ENCODE assay signal across 21 cellular contexts in the genomic region with DNA sequence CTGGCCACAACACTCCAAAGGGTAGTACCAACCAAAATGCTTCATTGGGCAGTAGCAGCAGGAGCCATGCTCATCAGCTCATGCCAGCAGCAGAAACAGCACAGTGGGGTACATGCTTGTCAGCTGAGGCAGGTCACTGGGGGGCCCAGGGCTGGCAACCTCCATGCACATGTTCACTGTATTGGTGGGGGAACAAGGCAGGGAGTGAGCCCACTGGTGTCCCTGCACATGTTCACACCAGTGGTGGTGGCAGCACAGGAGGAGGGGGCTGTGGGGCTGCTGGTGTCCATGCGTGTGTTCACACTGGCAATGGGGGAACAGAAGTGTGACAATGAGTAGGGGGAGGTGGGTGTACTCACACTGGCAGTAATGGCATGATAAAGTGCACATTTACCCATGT.
DNase-seq lines count a peak whose midpoint lies in the region; ATAC-seq, FAIRE-seq and TF ChIP-seq lines count a peak whose summit lies in the region.
"Had no signal": no experiment of that assay in that cellular context is flagged by ENCODE, and none has a peak within 500 bp of the region (broad histone marks: within the 10 kb centered on the region; RNA-seq: fewer than 3 reads in every experiment).

No MANE protein-coding gene starts in this region.

- intact Hi-C loops in sciatic nerve (cut with DNase I): no loop called here

- H2BK5ac ChIP-seq in H1 (ENCODE audit: low read depth, low read length): no peak overlapping the region

- no peak overlapping the region for H3K4me3 Mint-ChIP-seq in chondrocyte (ENCODE audit: unreplicated experiment)
- H3K4me3 Mint-ChIP-seq: CD4-positive, alpha-beta T cell; CD8-positive, alpha-beta T cell had no signal

- H3K4me2 ChIP-seq in H1 (ENCODE audit: insufficient read depth in 1 of 2, low read depth in 2 of 2, low read length in 2 of 2): no peak overlapping the region
- H3K4me2 ChIP-seq: BLaER1 treated with 17β-estradiol and CSF1 and Interleukin-3, amounts not matched to agents 10 nM and 100 nM had no signal

- H3K4ac ChIP-seq in H1 (replicated peaks; ENCODE audit: insufficient read length, low read depth, low read length): peak overlapping the region; percentile 69

- POLR2A ChIA-PET in H1 (lab: Charles Lee; ENCODE audit: partially characterized antibody): no interaction called here

- no peak overlapping the region for H3K14ac ChIP-seq in H1 (ENCODE audit: insufficient read length)

- no peak overlapping the region for H3K23ac ChIP-seq in H1 (ENCODE audit: insufficient read length)

- no peak overlapping the region for H2BK20ac ChIP-seq in H1 (ENCODE audit: low read length)

- no peak overlapping the region for H3K27ac ChIP-seq in H1 (ENCODE audit: low read depth, low read length)
- H3K27ac ChIP-seq: BLaER1 treated with 17β-estradiol and CSF1 and Interleukin-3, amounts not matched to agents 10 nM and 100 nM; C4-2B had no signal

- H3K9me3 Mint-ChIP-seq in chondrocyte (ENCODE audit: low read depth): peaks cover 21% of the 10 kb centered on the region

- H3K27me3 ChIP-seq in H1 (replicated peaks in 1 of 4; ENCODE audit: control insufficient read depth in 3 of 4, extremely low read depth in 1 of 4, insufficient read depth in 3 of 4, low read length in 3 of 4) (no peaks in the 10 kb centered on the region), BE2C (no peaks in the 10 kb centered on the region)
- H3K27me3 ChIP-seq: BLaER1 treated with 17β-estradiol and CSF1 and Interleukin-3, amounts not matched to agents 10 nM and 100 nM had no signal

- H2AK5ac ChIP-seq in H1 (ENCODE audit: low read depth, low read length): no peak overlapping the region

- H4K5ac ChIP-seq in H1 (ENCODE audit: insufficient read length, low read depth, low read length): no peak overlapping the region

- H2BK12ac ChIP-seq in H1 (ENCODE audit: low read depth, low read length): no peak overlapping the region

- TF ChIP-seq RAD21 in H1 (IDR thresholded peaks at IDR 0.05 in 1 of 2, conservative IDR thresholded peaks at IDR 0.05 in 1 of 2; ENCODE audit: low read depth in 2 of 2, low read length in 2 of 2): no peak

- no peaks in the 10 kb centered on the region for H4K20me1 ChIP-seq in H1 (replicated peaks in 1 of 2; ENCODE audit: control insufficient read depth in 1 of 2, insufficient read depth in 2 of 2, low read length in 2 of 2)
- H4K20me1 ChIP-seq: BLaER1 treated with 17β-estradiol and CSF1 and Interleukin-3, amounts not matched to agents 10 nM and 100 nM had no signal

- H3K9ac ChIP-seq in H1 (replicated peaks in 1 of 4; ENCODE audit: extremely low read depth in 1 of 4, low read depth in 3 of 4, low read length in 3 of 4): no peak overlapping the region
- H3K9ac ChIP-seq: BLaER1 treated with 17β-estradiol and CSF1 and Interleukin-3, amounts not matched to agents 10 nM and 100 nM had no signal

- CTCF ChIA-PET in H1 (lab: Charles Lee; ENCODE audit: partially characterized antibody): no interaction called here

- peak overlapping the region; percentile 97 for H4K91ac ChIP-seq in H1 (replicated peaks; ENCODE audit: insufficient read length, low read length)

- DNase-seq in chondrocyte (ENCODE audit: low spot score) (peak; percentile 75), H1 (ENCODE audit: low read depth in 1 of 2, low spot score in 2 of 2) (no peak), sciatic nerve (ENCODE audit: low spot score) (no peak), BE2C (no peak)
- no peak for DNase-seq in central memory CD4-positive, alpha-beta T cell
- DNase-seq: 8988T; ACHN; Caco-2; Calu3; CD4-positive, alpha-beta T cell; CD8-positive, alpha-beta T cell; DMS79 treated with DMSO at 0.1 percent for 48 hours; GF-D8 had no signal

- WGBS in H1 (ENCODE audit: extremely low coverage in 1 of 2, insufficient coverage in 1 of 2, insufficient read length in 1 of 2, insufficient replicate concordance in 2 of 2, low coverage in 1 of 2, low lambda C conversion rate in 2 of 2, missing lambda C conversion rate in 1 of 2), 2 experiments: 96% methylated on average over 1 of the region's 1 CpG; no CpG with 5 or more reads in 1 of the 2 experiments

- H3K79me1 ChIP-seq in H1 (ENCODE audit: low read depth, low read length): no peaks in the 10 kb centered on the region

- FAIRE-seq in H1 (lab: Jason Lieb, UNC): no peak
- FAIRE-seq: A204.1, D721Med, G401.6, GM12891, GM19239 had no signal

- H3K36me3 Mint-ChIP-seq in chondrocyte (ENCODE audit: low read depth): no peaks in the 10 kb centered on the region
- H3K36me3 Mint-ChIP-seq: CD8-positive, alpha-beta T cell had no signal

- 0 out of 2 replicates have a peak overlapping the region, but pooled peaks have one; percentile 13 for H3K18ac ChIP-seq in H1 (ENCODE audit: extremely low read depth, low read length)

- no peak for TF ChIP-seq CTCF in chondrocyte (IDR thresholded peaks at IDR 0.05)
- TF ChIP-seq CTCF in H1 (IDR thresholded peaks at IDR 0.05; ENCODE audit: control extremely low read depth in 1 of 3, insufficient read depth in 1 of 3, low read depth in 1 of 3, low read length in 3 of 3): no peak
- no peak for TF ChIP-seq CTCF in BE2C (IDR thresholded peaks at IDR 0.05; ENCODE audit: low read depth, low read length)

- peak overlapping the region; percentile 72 for H2BK120ac ChIP-seq in H1 (replicated peaks; ENCODE audit: low read depth, low read length)

- H3K4me1 ChIP-seq in H1 (replicated peaks in 1 of 4; ENCODE audit: control insufficient read depth in 3 of 4, insufficient read depth in 4 of 4, low read length in 3 of 4): peaks cover 0 to 10% (median 1%) of the 10 kb centered on the region in 4 experiments; a peak in 2 of 7 replicates
- H3K4me1 ChIP-seq in BE2C: no peaks in the 10 kb centered on the region
- H3K4me1 ChIP-seq: BLaER1 treated with 17β-estradiol and CSF1 and Interleukin-3, amounts not matched to agents 10 nM and 100 nM; Caco-2 had no signal

- ATAC-seq in sciatic nerve: peak; percentile 22
- ATAC-seq in HG02870 (IDR thresholded peaks at IDR 0.05; ENCODE audit: unreplicated experiment): no peak
- ATAC-seq: CD8-positive, alpha-beta T cell had no signal

- TF ChIP-seq EP300 in H1 (IDR thresholded peaks at IDR 0.05; ENCODE audit: borderline replicate concordance in 1 of 2, low read depth in 2 of 2, low read length in 2 of 2): no peak

- H3K4me3 ChIP-seq in H1 (ENCODE audit: extremely low read depth in 1 of 4, insufficient read depth in 2 of 4, low read depth in 3 of 4, low read length in 4 of 4) (no peak overlapping the region), BE2C (ENCODE audit: low read depth, low read length) (no peak overlapping the region)
- H3K4me3 ChIP-seq: BLaER1 treated with 17β-estradiol and CSF1 and Interleukin-3, amounts not matched to agents 10 nM and 100 nM had no signal

- H3K56ac ChIP-seq in H1 (replicated peaks; ENCODE audit: insufficient read length, low read depth, low read length): no peak overlapping the region

- H3K27ac Mint-ChIP-seq in chondrocyte (ENCODE audit: unreplicated experiment): no peak overlapping the region
- H3K27ac Mint-ChIP-seq: CD4-positive, alpha-beta T cell; CD8-positive, alpha-beta T cell had no signal

- 0 out of 2 replicates have a peak overlapping the region, but pooled peaks have one; percentile 9 for H2BK15ac ChIP-seq in H1 (ENCODE audit: low read length)

- H3K79me2 ChIP-seq in H1 (ENCODE audit: control insufficient read depth in 1 of 2, insufficient read depth in 2 of 2, low read length in 2 of 2): no peaks in the 10 kb centered on the region

- H3K27me3 Mint-ChIP-seq in chondrocyte (ENCODE audit: low read depth): peaks cover 53% of the 10 kb centered on the region

- no peaks in the 10 kb centered on the region for H3K36me3 ChIP-seq in H1 (ENCODE audit: control insufficient read depth in 2 of 4, insufficient read depth in 4 of 4, low read length in 3 of 4)
- no peaks in the 10 kb centered on the region for H3K36me3 ChIP-seq in BE2C
- H3K36me3 ChIP-seq: BLaER1 treated with 17β-estradiol and CSF1 and Interleukin-3, amounts not matched to agents 10 nM and 100 nM had no signal

- TF ChIP-seq POLR2A in H1 (IDR thresholded peaks at IDR 0.05; ENCODE audit: control extremely low read depth in 1 of 2, low read depth in 2 of 2, low read length in 2 of 2): no peak

- H4K8ac ChIP-seq in H1 (ENCODE audit: extremely low read depth, insufficient read depth, low read length): 0 out of 2 replicates have a peak overlapping the region, but pooled peaks have one; percentile 25

- H3K4me1 Mint-ChIP-seq in chondrocyte (ENCODE audit: low read depth): no peaks in the 10 kb centered on the region

- no peaks in the 10 kb centered on the region for H3K23me2 ChIP-seq in H1 (ENCODE audit: low read depth, low read length)

- no peak overlapping the region for H2AFZ ChIP-seq in H1 (ENCODE audit: low read length)

- no peaks in the 10 kb centered on the region for H3K9me3 ChIP-seq in H1 (ENCODE audit: insufficient read depth in 2 of 2, low read depth in 1 of 2, low read length in 1 of 2)
- H3K9me3 ChIP-seq in BE2C: no peaks in the 10 kb centered on the region
- H3K9me3 ChIP-seq: Caco-2 had no signal

TF ChIP-seq in H1, 55 proteins besides CTCF, POLR2A, EP300 and RAD21:
- no peak for TF ChIP-seq PHF8 (conservative IDR thresholded peaks at IDR 0.05; ENCODE audit: low read depth, low read length)
- no peak for TF ChIP-seq KDM1A (IDR thresholded peaks at IDR 0.05; ENCODE audit: borderline replicate concordance, low read length)
- TF ChIP-seq CTBP2 (IDR thresholded peaks at IDR 0.05; ENCODE audit: borderline replicate concordance, insufficient read depth, insufficient read length, low read length): no peak
- TF ChIP-seq POU5F1 (IDR thresholded peaks at IDR 0.05; ENCODE audit: low read depth, low read length): no peak
- TF ChIP-seq FOSL1 (IDR thresholded peaks at IDR 0.05; ENCODE audit: insufficient read depth, low read depth, low read length): no peak
- TF ChIP-seq SRF (IDR thresholded peaks at IDR 0.05; ENCODE audit: low read depth, low read length): no peak
- no peak for TF ChIP-seq SIN3A (conservative IDR thresholded peaks at IDR 0.05 in 1 of 2, IDR thresholded peaks at IDR 0.05 in 1 of 2; ENCODE audit: low read depth in 1 of 2, low read length in 2 of 2)
- TF ChIP-seq, protein P1, sequence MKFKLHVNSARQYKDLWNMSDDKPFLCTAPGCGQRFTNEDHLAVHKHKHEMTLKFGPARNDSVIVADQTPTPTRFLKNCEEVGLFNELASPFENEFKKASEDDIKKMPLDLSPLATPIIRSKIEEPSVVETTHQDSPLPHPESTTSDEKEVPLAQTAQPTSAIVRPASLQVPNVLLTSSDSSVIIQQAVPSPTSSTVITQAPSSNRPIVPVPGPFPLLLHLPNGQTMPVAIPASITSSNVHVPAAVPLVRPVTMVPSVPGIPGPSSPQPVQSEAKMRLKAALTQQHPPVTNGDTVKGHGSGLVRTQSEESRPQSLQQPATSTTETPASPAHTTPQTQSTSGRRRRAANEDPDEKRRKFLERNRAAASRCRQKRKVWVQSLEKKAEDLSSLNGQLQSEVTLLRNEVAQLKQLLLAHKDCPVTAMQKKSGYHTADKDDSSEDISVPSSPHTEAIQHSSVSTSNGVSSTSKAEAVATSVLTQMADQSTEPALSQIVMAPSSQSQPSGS (IDR thresholded peaks at IDR 0.05; ENCODE audit: low read length): no peak
- TF ChIP-seq CBX8 (IDR thresholded peaks at IDR 0.05; ENCODE audit: borderline replicate concordance, low read depth, low read length): no peak
- no peak for TF ChIP-seq RBBP5 (IDR thresholded peaks at IDR 0.05; ENCODE audit: borderline replicate concordance, low read depth, low read length)
- no peak for TF ChIP-seq KDM4A (IDR thresholded peaks at IDR 0.05; ENCODE audit: low read depth, low read length, severe bottlenecking)
